23 cellular contexts compared by ENCODE assay signal in the genomic region with DNA sequence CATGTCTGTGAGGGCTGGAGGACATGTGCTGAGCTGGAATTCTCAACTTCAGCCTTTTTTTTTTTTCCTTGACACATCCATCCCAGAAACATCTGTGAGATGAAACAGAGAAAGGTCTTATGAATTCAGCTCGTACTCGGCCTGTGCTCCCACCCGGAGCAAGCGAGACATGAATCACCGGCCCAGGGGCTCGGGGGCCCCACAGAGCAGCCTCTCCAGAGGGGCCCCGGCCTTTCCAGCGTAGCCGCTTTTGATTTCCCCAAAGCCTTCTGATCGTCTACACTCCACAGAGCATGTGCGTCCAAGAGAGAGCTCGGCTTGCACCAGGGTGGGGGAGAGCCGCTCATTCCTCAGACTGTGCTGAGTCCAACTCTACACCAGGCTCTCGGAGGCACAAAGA.
"Had no signal": no experiment of that assay in that cellular context is flagged by ENCODE, and none has a peak within 500 bp of the region (broad histone marks: within the 10 kb centered on the region; RNA-seq: fewer than 3 reads in every experiment).

No MANE protein-coding gene starts in this region.

- H3K4me3 ChIP-seq: coronary artery, gastrocnemius medialis, left lung, pancreas, stomach, upper lobe of left lung had no signal

- DNase-seq: activated CD4-positive, alpha-beta memory T cell treated with anti-CD3 and anti-CD28 coated beads, Interleukin-2, amount 10 ng/mL, durations not matched to agents 7 days and 5 days; activated CD4-positive, alpha-beta T cell treated with anti-CD3 and anti-CD28 coated beads for 4 hours; activated CD8-positive, alpha-beta memory T cell treated with anti-CD3 and anti-CD28 coated beads, Interleukin-2, amount 10 ng/mL, durations not matched to agents 7 days and 5 days; activated naive CD4-positive, alpha-beta T cell treated with Interleukin-2 at 50 U/mL for 16 hours; activated naive CD8-positive, alpha-beta T cell treated with anti-CD3 and anti-CD28 coated beads, Interleukin-2, amount 10 ng/mL, durations not matched to agents 7 days and 5 days; brain microvascular endothelial cell; erythroblast; gastrocnemius medialis; head of caudate nucleus; kidney; mammary epithelial cell; stimulated activated CD4-positive, alpha-beta T cell treated with anti-CD3 and anti-CD28 coated beads, Interleukin-15, amount 100 ng/mL, for 24 hours; stimulated activated CD4-positive, alpha-beta T cell treated with anti-CD3 and anti-CD28 coated beads, Interleukin-4, amount 100 ng/mL, for 24 hours; stomach; upper lobe of left lung had no signal

- FAIRE-seq: endometrium, kidney, pancreas, TTC549 had no signal

- ATAC-seq: activated CD8-positive, alpha-beta memory T cell treated with anti-CD3 and anti-CD28 coated beads, Interleukin-2, amount 10 ng/mL, durations not matched to agents 7 days and 5 days; gastrocnemius medialis; left lung; pancreas; stimulated activated effector memory CD8-positive, alpha-beta T cell treated with anti-CD3 and anti-CD28 coated beads, Interleukin-12 subunit alpha, Interleukin-12 subunit beta, amount 100 ng/mL, for 72 hours; WTC11 had no signal

- H3K4me1 ChIP-seq: gastrocnemius medialis, left lung, pancreas, upper lobe of left lung had no signal

- H3K9me3 ChIP-seq: gastrocnemius medialis, left lung, neutrophil, pancreas, stomach, upper lobe of left lung had no signal

- H3K36me3 ChIP-seq: brain microvascular endothelial cell, gastrocnemius medialis, left lung, neutrophil, pancreas, stomach, upper lobe of left lung had no signal

- H3K27ac ChIP-seq: brain microvascular endothelial cell, coronary artery, gastrocnemius medialis, left lung, neutrophil, pancreas, stomach, upper lobe of left lung had no signal

- H3K27me3 ChIP-seq: brain microvascular endothelial cell, neutrophil, pancreas, upper lobe of left lung had no signal
